ENCODE assay signal across 7 cellular contexts in genomic region chr20:59006864-59007757, GRCh38. TPM values are rescaled to one million over a fixed set of nuclear protein-coding genes. Genes with fewer than 3 reads are reported as not detected.
A peak's percentile ranks its signal among the peaks of the same experiment; 100 is the strongest.
DNase-seq lines count a peak whose midpoint lies in the region; ATAC-seq and TF ChIP-seq lines count a peak whose summit lies in the region.

CTSZ (minus strand) TSS chr20:59007254; CDS start chr20:59007128, 126 bp downstream.

- H3K9me3 ChIP-seq in HUES64 (ENCODE audit: insufficient read depth, low read depth, low read length) = no peaks in the 10 kb centered on the region
- no peaks in the 10 kb centered on the region for H3K9me3 ChIP-seq in thoracic aorta

- H3K36me3 ChIP-seq in HUES64 (ENCODE audit: insufficient read depth, low read length) (no peaks in the 10 kb centered on the region), thoracic aorta (peaks cover 3% of the 10 kb centered on the region)

- H3K27ac ChIP-seq in HUES64 (ENCODE audit: low read depth, low read length) = no peak within 1 kb of the TSS
- H3K27ac ChIP-seq in thoracic aorta = peak within 1 kb of the TSS; percentile 82 to 89

- H3K4me3 ChIP-seq in HUES64 (ENCODE audit: low read length) (peak within 1 kb of the TSS; percentile 63), epithelial cell of esophagus (ENCODE audit: low read length) (peak within 1 kb of the TSS; percentile 53), thoracic aorta (peak within 1 kb of the TSS; percentile 81)

- H3K4me1 ChIP-seq in HUES64 (ENCODE audit: insufficient read depth, low read length) (peaks cover 6% of the 10 kb centered on the region; the same call in 1 of the 2 replicates), thoracic aorta (ENCODE audit: control insufficient read depth in 1 of 2, low read depth in 2 of 2) (peaks cover 34 to 60% of the 10 kb centered on the region in 2 donors)

- ATAC-seq in GM18867 (IDR thresholded peaks at IDR 0.05; ENCODE audit: unreplicated experiment) = peak; percentile 29
- ATAC-seq in thoracic aorta (ENCODE audit: insufficient number of reproducible peaks, low FRiP score, low read depth) = peak; percentile 64

- peak within 1 kb of the TSS; percentile 71 for H3K9ac ChIP-seq in HUES64 (ENCODE audit: low read depth, low read length)

- 10% methylated on average over 86 of the region's 86 CpGs for WGBS in HUES64

- H3K27me3 ChIP-seq in HUES64 (ENCODE audit: insufficient read depth, low read length) (peaks cover 28% of the 10 kb centered on the region), thoracic aorta (replicated peaks; ENCODE audit: insufficient read depth) (no peaks in the 10 kb centered on the region)

- peak; percentile 79 for DNase-seq in activated CD8-positive, alpha-beta memory T cell treated with anti-CD3 and anti-CD28 coated beads for 24 hours
- DNase-seq in epithelial cell of esophagus (ENCODE audit: low read depth) (peak; percentile 39), mucosa of gallbladder (ENCODE audit: low spot score) (peak; percentile 29), thoracic aorta (ENCODE audit: low spot score) (no peak)
- no peak for DNase-seq in effector CD4-positive, alpha-beta T cell

- no peak for TF ChIP-seq CTCF in epithelial cell of esophagus (IDR thresholded peaks at IDR 0.05; ENCODE audit: insufficient read depth, low read depth, low read length, missing control alignments)
- no peak for TF ChIP-seq CTCF in thoracic aorta (IDR thresholded peaks at IDR 0.05)

RNA-seq across cellular contexts. Expression of gene CTSZ, which starts in this region (rescaled TPM):
- polyA plus RNA-seq in HUES64 (2013, experiment 1 of 2) = 22.7 TPM
- 25.9 TPM for polyA plus RNA-seq in HUES64 (2013, experiment 2 of 2)
- total RNA-seq in mucosa of gallbladder (101 TPM), thoracic aorta (100 to 1,000 TPM; 242 to 436 TPM)

Comparison
In these comparisons a context has a peak if more than half of its experiments do, and no peak if none do; other contexts are left out.
1. DNase-seq: peak in activated CD8-positive, alpha-beta memory T cell treated with anti-CD3 and anti-CD28 coated beads for 24 hours (single experiment), epithelial cell of esophagus (single experiment) and mucosa of gallbladder (single experiment); none in thoracic aorta (single experiment) and effector CD4-positive, alpha-beta T cell (single experiment).
2. Peak in every context shown above with its lines, with median percentiles within 50 percentile points of each other: H3K4me3 ChIP-seq.